Comparison of ENCODE assay signal across 9 cellular contexts in genomic region chr6:125952764-125953501, GRCh38. TPM values are rescaled to one million over a fixed set of nuclear protein-coding genes. Genes with fewer than 3 reads are reported as not detected.
A peak's percentile ranks its signal among the peaks of the same experiment; 100 is the strongest.
DNase-seq lines count a peak whose midpoint lies in the region; ATAC-seq and TF ChIP-seq lines count a peak whose summit lies in the region.
"Had no signal": no experiment of that assay in that cellular context is flagged by ENCODE, and none has a peak within 500 bp of the region (broad histone marks: within the 10 kb centered on the region; RNA-seq: fewer than 3 reads in every experiment).

No MANE protein-coding gene starts in this region.

- CTCF ChIA-PET in MCF 10A (lab: Yijun Ruan, JAX) = interaction anchor here (0.6 to 10.3 kb wide), 40 partner anchors 8 to 992 kb away, joined by 3 to 270 read pairs (median 6); partner anchors contain the start of gene NCOA7

- H3K9me3 Mint-ChIP-seq in MCF 10A (ENCODE audit: unreplicated experiment) = no peaks in the 10 kb centered on the region
- H3K9me3 Mint-ChIP-seq: central memory CD8-positive, alpha-beta T cell had no signal

- TF ChIP-seq EP300 in ovary (IDR thresholded peaks at IDR 0.05) = no peak

- H3K4me3 ChIP-seq in breast epithelium = no peak overlapping the region
- H3K4me3 ChIP-seq in OCI-LY3 (ENCODE audit: low read length) = peak overlapping the region; percentile 72
- H3K4me3 ChIP-seq in ovary = no peak overlapping the region

- H3K36me3 Mint-ChIP-seq in MCF 10A (ENCODE audit: insufficient read depth, unreplicated experiment) = no peaks in the 10 kb centered on the region

- peaks cover 11% of the 10 kb centered on the region for H3K79me2 ChIP-seq in OCI-LY3 (ENCODE audit: low read length)

- DNase-seq in MCF 10A (ENCODE audit: unreplicated experiment) (peak; percentile 63), breast epithelium (ENCODE audit: low spot score in 2 of 2) (no peak), ovary (no peak), cerebellar nuclear complex (lab: John Stamatoyannopoulos, UW) (no peak), COLO668 (lab: John Stamatoyannopoulos, UW; ENCODE audit: unreplicated experiment) (no peak)

- no TSS peak for BruUV-seq in MCF 10A (replicated peaks; lab: Mats Ljungman, UMichigan)

- ATAC-seq in esophagus mucosa (peak; percentile 38), HG03520 (IDR thresholded peaks at IDR 0.05; ENCODE audit: unreplicated experiment) (no peak)

- H2AFZ ChIP-seq in OCI-LY3 (ENCODE audit: low read depth, low read length) = peak overlapping the region; percentile 78

- H3K4me3 Mint-ChIP-seq in MCF 10A (ENCODE audit: unreplicated experiment) = no peak overlapping the region
- H3K4me3 Mint-ChIP-seq: central memory CD8-positive, alpha-beta T cell had no signal

- peaks cover 28% of the 10 kb centered on the region for H3K4me1 Mint-ChIP-seq in MCF 10A (ENCODE audit: insufficient read depth, unreplicated experiment)
- H3K4me1 Mint-ChIP-seq: central memory CD8-positive, alpha-beta T cell had no signal

- H3K4me1 ChIP-seq in breast epithelium (no peaks in the 10 kb centered on the region), OCI-LY3 (ENCODE audit: low read length) (peaks cover 20% of the 10 kb centered on the region), ovary (ENCODE audit: insufficient read depth) (peaks cover 1% of the 10 kb centered on the region)

- H3K27me3 Mint-ChIP-seq in MCF 10A (ENCODE audit: insufficient read depth, unreplicated experiment) = no peaks in the 10 kb centered on the region

- peak overlapping the region; percentile 78 for H3K4me2 ChIP-seq in OCI-LY3 (ENCODE audit: low read length)

- intact Hi-C loops in MCF 10A (cut with micrococcal nuclease) = no loop called here
- intact Hi-C loops in breast epithelium (cut with DNase I; ENCODE audit: low total_unique reads) = no loop called here
- intact Hi-C loops in ovary (cut with DNase I) = no loop called here

- peak; percentile 37 for TF ChIP-seq CTCF in MCF 10A (IDR thresholded peaks at IDR 0.05; ENCODE audit: unreplicated experiment)
- no peak for TF ChIP-seq CTCF in breast epithelium (IDR thresholded peaks at IDR 0.05)
- peak; percentile 54 for TF ChIP-seq CTCF in OCI-LY3 (IDR thresholded peaks at IDR 0.05; ENCODE audit: low read depth, low read length)
- no peak for TF ChIP-seq CTCF in ovary (IDR thresholded peaks at IDR 0.05)

- H3K9me3 ChIP-seq in breast epithelium (no peaks in the 10 kb centered on the region), OCI-LY3 (ENCODE audit: insufficient read depth, low read length) (no peaks in the 10 kb centered on the region), ovary (no peaks in the 10 kb centered on the region)

- H3K27ac Mint-ChIP-seq in MCF 10A (ENCODE audit: low read depth, unreplicated experiment) = no peak overlapping the region

- H3K9ac ChIP-seq in OCI-LY3 (ENCODE audit: low read length) = 0 out of 2 replicates have a peak overlapping the region, but pooled peaks have one; percentile 5

- H3K27me3 ChIP-seq in breast epithelium (no peaks in the 10 kb centered on the region), OCI-LY3 (ENCODE audit: low read depth, low read length) (no peaks in the 10 kb centered on the region), ovary (no peaks in the 10 kb centered on the region)

- H4K20me1 ChIP-seq in OCI-LY3 (ENCODE audit: insufficient read depth, low read length) = no peaks in the 10 kb centered on the region

- whole genome bisulfite sequencing in ovary, 3 donors = 79 to 81% (median 80%) methylated on average over 7 of the region's 7 CpGs

- H3K36me3 ChIP-seq in breast epithelium (no peaks in the 10 kb centered on the region), OCI-LY3 (replicated peaks; ENCODE audit: low read depth, low read length) (no peaks in the 10 kb centered on the region), ovary (no peaks in the 10 kb centered on the region)

- POLR2A ChIA-PET in MCF 10A (lab: Yijun Ruan, JAX) = interaction anchor here (0.7 to 5.3 kb wide), 19 partner anchors 8 to 172 kb away, joined by 3 to 46 read pairs (median 4); partner anchors contain the start of gene NCOA7

- H3K27ac ChIP-seq in breast epithelium (no peak overlapping the region), OCI-LY3 (ENCODE audit: low read length) (no peak overlapping the region), ovary (no peak overlapping the region)

- TF ChIP-seq POLR2A in breast epithelium (IDR thresholded peaks at IDR 0.05) (no peak), ovary (IDR thresholded peaks at IDR 0.05) (no peak)

RNA-seq across cellular contexts. Expression of gene HINT3, which starts 3.6 kb away (rescaled TPM):
- 17.9 and 20.2 TPM in 2 replicates for total RNA-seq in MCF 10A (2022)
- 10 to 100 TPM; 19.0 to 37.3 (median 26.2) TPM for total RNA-seq in breast epithelium
- 11.3 TPM for total RNA-seq in esophagus mucosa
- total RNA-seq in ovary = 10 to 100 TPM; 15.9 to 20.4 (median 19.3) TPM
- 10 to 100 TPM; 10.3 to 15.8 TPM for polyA plus RNA-seq in ovary

RNA-seq across cellular contexts. Expression of gene TRMT11, which starts 33.4 kb away (rescaled TPM):
- total RNA-seq in MCF 10A (2022) = 28.8 and 32.5 TPM in 2 replicates
- 10 to 100 TPM; 17.3 to 48.3 (median 39.7) TPM for total RNA-seq in breast epithelium
- total RNA-seq in esophagus mucosa = 11.0 TPM
- 10 to 100 TPM; 20.5 to 29.9 (median 24.2) TPM for total RNA-seq in ovary
- polyA plus RNA-seq in ovary = 10 to 100 TPM; 10.7 to 15.6 TPM

Comparison
In these comparisons a context has a peak if more than half of its experiments do, and no peak if none do; other contexts are left out.
1. CTCF ChIP-seq: peak in MCF 10A (single experiment) and OCI-LY3 (single experiment); none in breast epithelium (0 of 3) and ovary (0 of 3).